Comparison of ENCODE assay signal across 10 cellular contexts in genomic region chr1:81920245-81920740, GRCh38.
DNase-seq lines count a peak whose midpoint lies in the region; ATAC-seq, FAIRE-seq and TF ChIP-seq lines count a peak whose summit lies in the region.
"Had no signal": no experiment of that assay in that cellular context is flagged by ENCODE, and none has a peak within 500 bp of the region (broad histone marks: within the 10 kb centered on the region; RNA-seq: fewer than 3 reads in every experiment).

No MANE protein-coding gene starts in this region.

- H3K4me3 ChIP-seq in fibroblast of the aortic adventitia (ENCODE audit: low read depth, low read length) = no peak overlapping the region

- no peaks in the 10 kb centered on the region for H3K36me3 Mint-ChIP-seq in neural crest cell (ENCODE audit: low read depth)

- FAIRE-seq in RCC 7860 (lab: Jason Lieb, UNC) = peak; percentile 65

- H3K4me3 Mint-ChIP-seq in neural crest cell = peak overlapping the region; percentile 78
- H3K4me3 Mint-ChIP-seq: activated T-helper 17 cell treated with anti-CD3 and anti-CD28 coated beads, Interleukin-2, amount 50 U/mL, for 72 hours had no signal

- ATAC-seq in HG03025 (IDR thresholded peaks at IDR 0.05; ENCODE audit: low FRiP score, unreplicated experiment) (no peak), GM21576 (IDR thresholded peaks at IDR 0.05; ENCODE audit: unreplicated experiment) (no peak)
- ATAC-seq: activated T-helper 17 cell treated with anti-CD3 and anti-CD28 coated beads, Interleukin-2, amount 50 U/mL, for 72 hours had no signal

- peak overlapping the region; percentile 31 for H3K27ac Mint-ChIP-seq in neural crest cell (ENCODE audit: unreplicated experiment)
- H3K27ac Mint-ChIP-seq: activated T-helper 17 cell treated with anti-CD3 and anti-CD28 coated beads, Interleukin-2, amount 50 U/mL, for 72 hours had no signal

- peak; percentile 31 for DNase-seq in D341Med (ENCODE audit: low spot score)
- peak; percentile 31 for DNase-seq in RCC 7860 (ENCODE audit: low spot score)
- DNase-seq in fibroblast of the aortic adventitia (ENCODE audit: low read depth) = peak; percentile 39
- peak; percentile 51 for DNase-seq in neural crest cell (ENCODE audit: low read depth, low spot score)
- no peak for DNase-seq in activated CD4-positive, CD25-positive, alpha-beta regulatory T cell (lab: John Stamatoyannopoulos, UW)
- no peak for DNase-seq in cerebellar cortex (ENCODE audit: low spot score)
- DNase-seq: Kasumi-1 had no signal

- H3K9me3 Mint-ChIP-seq in neural crest cell = no peaks in the 10 kb centered on the region
- H3K9me3 Mint-ChIP-seq: activated T-helper 17 cell treated with anti-CD3 and anti-CD28 coated beads, Interleukin-2, amount 50 U/mL, for 72 hours had no signal

- no peaks in the 10 kb centered on the region for H3K27me3 Mint-ChIP-seq in neural crest cell (ENCODE audit: low read depth)
- H3K27me3 Mint-ChIP-seq: activated T-helper 17 cell treated with anti-CD3 and anti-CD28 coated beads, Interleukin-2, amount 50 U/mL, for 72 hours had no signal

- peaks cover 65% of the 10 kb centered on the region for H3K4me1 Mint-ChIP-seq in neural crest cell
- H3K4me1 Mint-ChIP-seq: activated T-helper 17 cell treated with anti-CD3 and anti-CD28 coated beads, Interleukin-2, amount 50 U/mL, for 72 hours had no signal

- no peak for TF ChIP-seq CTCF in fibroblast of the aortic adventitia (IDR thresholded peaks at IDR 0.05; ENCODE audit: insufficient read depth, low read length)
- TF ChIP-seq CTCF in neural crest cell (conservative IDR thresholded peaks at IDR 0.05) = no peak

Comparison
In these comparisons a context has a peak if more than half of its experiments do, and no peak if none do; other contexts are left out.
1. DNase-seq: peak in D341Med (single experiment), RCC 7860 (single experiment), fibroblast of the aortic adventitia (single experiment) and neural crest cell (single experiment); none in activated CD4-positive, CD25-positive, alpha-beta regulatory T cell (0 of 4) and cerebellar cortex (single experiment).